ENCODE assay signal across 18 cellular contexts in genomic region chr7:157378390-157378789, GRCh38. TPM values are rescaled to one million over a fixed set of nuclear protein-coding genes. Genes with fewer than 3 reads are reported as not detected.
DNase-seq lines count a peak whose midpoint lies in the region; ATAC-seq, FAIRE-seq and TF ChIP-seq lines count a peak whose summit lies in the region.
"Had no signal": no experiment of that assay in that cellular context is flagged by ENCODE, and none has a peak within 500 bp of the region (broad histone marks: within the 10 kb centered on the region; RNA-seq: fewer than 3 reads in every experiment).

No MANE protein-coding gene starts in this region.

- H3K79me2 ChIP-seq in HepG2 (ENCODE audit: insufficient read depth, low read length) = peaks cover 51% of the 10 kb centered on the region

- no peak for TF ChIP-seq CTCF in HepG2 (CRISPR knock-in tag; IDR thresholded peaks at IDR 0.05)
- TF ChIP-seq CTCF in right lobe of liver (IDR thresholded peaks at IDR 0.05) = no peak
- no peak for TF ChIP-seq CTCF in HFFc6 (IDR thresholded peaks at IDR 0.05)
- no peak for TF ChIP-seq CTCF in endodermal cell (conservative IDR thresholded peaks at IDR 0.05)
- TF ChIP-seq CTCF in upper lobe of left lung (IDR thresholded peaks at IDR 0.05) = no peak
- TF ChIP-seq CTCF in GM10248 (IDR thresholded peaks at IDR 0.05; ENCODE audit: control extremely low read depth, extremely low read depth, low read depth, missing control alignments) = no peak

- no peak overlapping the region for H2AFZ ChIP-seq in HepG2 (ENCODE audit: low read length)

- no peak for FAIRE-seq in HepG2 (lab: Jason Lieb, UNC)
- FAIRE-seq: GM12892 had no signal

- H3K9me3 Mint-ChIP-seq in HFFc6 (no peaks in the 10 kb centered on the region), endodermal cell (no peaks in the 10 kb centered on the region)
- H3K9me3 Mint-ChIP-seq in activated CD4-positive, alpha-beta T cell treated with anti-CD3 and anti-CD28 coated beads, Interleukin-2, amount 10 ng/mL, durations not matched to agents 7 days and 5 days = no peaks in the 10 kb centered on the region

- BruUV-seq in HepG2 (replicated peaks; lab: Mats Ljungman, UMichigan) = no TSS peak

- CTCF ChIA-PET in HepG2 (lab: Yijun Ruan, JAX; ENCODE audit: low intra/inter-chr PET ratio, low total read pairs) = no interaction called here
- CTCF ChIA-PET in activated CD4-positive, alpha-beta T cell treated with anti-CD3 and anti-CD28 coated beads, Interleukin-2, amount 10 ng/mL, durations not matched to agents 7 days and 5 days (lab: Charles Lee) = interaction anchor here (1.2 kb wide), 1 partner anchor 8 kb away, joined by 3 read pairs; no protein-coding TSS in a partner anchor
- CTCF ChIA-PET in GM10248 (lab: Yijun Ruan, JAX) = interaction anchor here (1.0 to 1.8 kb wide), 4 partner anchors 10 to 33 kb away, joined by 3 to 19 read pairs (median 6); no protein-coding TSS in a partner anchor

- intact Hi-C loops in HepG2 (cut with micrococcal nuclease; ENCODE audit: unreplicated experiment) (no loop called here), right lobe of liver (cut with DNase I) (no loop called here)

- H3K4me3 Mint-ChIP-seq in HFFc6 (no peak overlapping the region), endodermal cell (no peak overlapping the region)
- H3K4me3 Mint-ChIP-seq in activated CD4-positive, alpha-beta T cell treated with anti-CD3 and anti-CD28 coated beads, Interleukin-2, amount 10 ng/mL, durations not matched to agents 7 days and 5 days = no peak overlapping the region
- H3K4me3 Mint-ChIP-seq: B cell had no signal

- no peak for TF ChIP-seq RAD21 in HepG2 (CRISPR knock-in tag; IDR thresholded peaks at IDR 0.05)

- H3K4me2 ChIP-seq in HepG2 (ENCODE audit: low read depth, low read length) = no peak overlapping the region

- no peaks in the 10 kb centered on the region for H3K27me3 ChIP-seq in HepG2 (ENCODE audit: control insufficient read depth in 1 of 2, insufficient read depth in 2 of 2, low read length in 2 of 2)
- no peaks in the 10 kb centered on the region for H3K27me3 ChIP-seq in right lobe of liver
- H3K27me3 ChIP-seq in endodermal cell (ENCODE audit: control insufficient read depth, insufficient read depth, low read length, poor library complexity, severe bottlenecking) = no peaks in the 10 kb centered on the region
- no peaks in the 10 kb centered on the region for H3K27me3 ChIP-seq in upper lobe of left lung
- H3K27me3 ChIP-seq: MG63 had no signal

- H3K36me3 Mint-ChIP-seq in HFFc6 (ENCODE audit: low read depth) (peaks cover 42% of the 10 kb centered on the region), endodermal cell (ENCODE audit: low read depth) (peaks cover 74% of the 10 kb centered on the region)
- H3K36me3 Mint-ChIP-seq in activated CD4-positive, alpha-beta T cell treated with anti-CD3 and anti-CD28 coated beads, Interleukin-2, amount 10 ng/mL, durations not matched to agents 7 days and 5 days (ENCODE audit: low read depth) = peaks cover 32% of the 10 kb centered on the region

- H3K9ac ChIP-seq in HepG2 (ENCODE audit: insufficient read depth, low read depth, low read length) = no peak overlapping the region
- H3K9ac ChIP-seq in endodermal cell (ENCODE audit: extremely low read depth, low read length, poor library complexity, severe bottlenecking) = no peak overlapping the region

- no peak for TF ChIP-seq EP300 in HepG2 (IDR thresholded peaks at IDR 0.05; ENCODE audit: low read depth in 2 of 2, low read length in 2 of 2)
- TF ChIP-seq EP300 in HepG2 (CRISPR knock-in tag; IDR thresholded peaks at IDR 0.05; ENCODE audit: borderline replicate concordance) = no peak
- TF ChIP-seq EP300 in upper lobe of left lung (IDR thresholded peaks at IDR 0.05) = no peak

- H3K4me1 ChIP-seq in HepG2 (ENCODE audit: insufficient read depth, low read length) (no peaks in the 10 kb centered on the region), right lobe of liver (peaks cover 0 to 4% (median 0%) of the 10 kb centered on the region in 4 donors), endodermal cell (ENCODE audit: control insufficient read depth, insufficient read depth, low read length) (peaks cover 7% of the 10 kb centered on the region), upper lobe of left lung (peaks cover 0 to 12% (median 8%) of the 10 kb centered on the region in 4 donors)

- H3K4me3 ChIP-seq in HepG2 (replicated peaks in 1 of 3; ENCODE audit: insufficient read depth in 1 of 3, low read depth in 2 of 3, low read length in 3 of 3) = no peak overlapping the region
- no peak overlapping the region for H3K4me3 ChIP-seq in right lobe of liver
- no peak overlapping the region for H3K4me3 ChIP-seq in endodermal cell (ENCODE audit: low read length)
- H3K4me3 ChIP-seq in upper lobe of left lung = no peak overlapping the region
- H3K4me3 ChIP-seq: MG63 had no signal

- DNase-seq in HepG2 (ENCODE audit: low spot score) (no peak), right lobe of liver (no peak), HFFc6 (no peak), endodermal cell (no peak), upper lobe of left lung (peak; percentile 13 to 38), occipital lobe (lab: John Stamatoyannopoulos, UW) (no peak), GM10248 (ENCODE audit: extremely low spot score) (no peak)
- DNase-seq in activated CD4-positive, alpha-beta T cell treated with anti-CD3 and anti-CD28 coated beads, Interleukin-2, amount 10 ng/mL, durations not matched to agents 7 days and 5 days = no peak
- DNase-seq: ACHN; CD8-positive, alpha-beta memory T cell; GF-D8; GOT3; Karpas-422; MG63; NCI-H1092; NCI-H510A treated with DMSO at 0.1 percent for 48 hours had no signal

- POLR2A ChIA-PET in HepG2 (lab: Yijun Ruan, JAX) = no interaction called here
- POLR2A ChIA-PET in activated CD4-positive, alpha-beta T cell treated with anti-CD3 and anti-CD28 coated beads, Interleukin-2, amount 10 ng/mL, durations not matched to agents 7 days and 5 days (lab: Charles Lee) = no interaction called here
- POLR2A ChIA-PET in GM10248 (lab: Yijun Ruan, JAX) = no interaction called here

- TF ChIP-seq POLR2A in HepG2 (IDR thresholded peaks at IDR 0.05; ENCODE audit: insufficient read depth in 1 of 2, low read depth in 2 of 2, low read length in 2 of 2) (no peak), right lobe of liver (IDR thresholded peaks at IDR 0.05) (no peak), upper lobe of left lung (IDR thresholded peaks at IDR 0.05) (no peak)

- ATAC-seq in HepG2 = no peak
- no peak for ATAC-seq in right lobe of liver
- no peak for ATAC-seq in upper lobe of left lung (ENCODE audit: low FRiP score in 2 of 2)

- in situ Hi-C loops in HepG2 (cut with HindIII; ENCODE audit: extremely low pct_ligation_motif_present, low pct_unique_long_range_greater_than_20kb) = no loop called here

- H3K9me3 ChIP-seq in HepG2 (ENCODE audit: low read length) (no peaks in the 10 kb centered on the region), right lobe of liver (no peaks in the 10 kb centered on the region), endodermal cell (ENCODE audit: control insufficient read depth, low read length) (no peaks in the 10 kb centered on the region), upper lobe of left lung (no peaks in the 10 kb centered on the region)
- H3K9me3 ChIP-seq: MG63 had no signal

- H3K27me3 Mint-ChIP-seq in HFFc6 (ENCODE audit: insufficient read depth) = peaks cover 7% of the 10 kb centered on the region; the same call in 1 of the 2 replicates
- no peaks in the 10 kb centered on the region for H3K27me3 Mint-ChIP-seq in endodermal cell (ENCODE audit: insufficient read depth)
- no peaks in the 10 kb centered on the region for H3K27me3 Mint-ChIP-seq in activated CD4-positive, alpha-beta T cell treated with anti-CD3 and anti-CD28 coated beads, Interleukin-2, amount 10 ng/mL, durations not matched to agents 7 days and 5 days
- H3K27me3 Mint-ChIP-seq: B cell had no signal

- 95% methylated on average over 16 of the region's 16 CpGs for WGBS in HepG2 (ENCODE audit: low lambda C conversion rate)
- 88% methylated on average over 11 of the region's 16 CpGs for WGBS in right lobe of liver (ENCODE audit: insufficient coverage, low coverage, low lambda C conversion rate, missing lambda C conversion rate)
- WGBS in endodermal cell (ENCODE audit: insufficient coverage in 1 of 2, insufficient read length in 1 of 2), 2 experiments = 97 to 98% methylated on average over 6 to 16 of the region's 16 CpGs
- WGBS in upper lobe of left lung, 2 donors = 92% methylated on average over 16 of the region's 16 CpGs

- no peak overlapping the region for H3K27ac ChIP-seq in HepG2 (ENCODE audit: extremely low read length, insufficient read depth, low read length)
- H3K27ac ChIP-seq in right lobe of liver = no peak overlapping the region
- H3K27ac ChIP-seq in endodermal cell (ENCODE audit: low read depth, low read length) = no peak overlapping the region
- no peak overlapping the region for H3K27ac ChIP-seq in upper lobe of left lung

- H3K36me3 ChIP-seq in HepG2 (replicated peaks in 1 of 2; ENCODE audit: control insufficient read depth in 1 of 2, insufficient read depth in 2 of 2, low read length in 2 of 2) (peaks cover 14 to 67% of the 10 kb centered on the region in 2 experiments), right lobe of liver (peaks cover 0 to 15% (median under 1%) of the 10 kb centered on the region in 4 donors), endodermal cell (ENCODE audit: control insufficient read depth, insufficient read depth, low read length) (peaks cover 75% of the 10 kb centered on the region), upper lobe of left lung (peaks cover 0 to 29% (median 23%) of the 10 kb centered on the region in 4 donors)

- H3K27ac Mint-ChIP-seq in HFFc6 = 0 out of 2 replicates have a peak overlapping the region, but pooled peaks have one; percentile 40
- H3K27ac Mint-ChIP-seq in endodermal cell = peak overlapping the region; percentile 14
- no peak overlapping the region for H3K27ac Mint-ChIP-seq in activated CD4-positive, alpha-beta T cell treated with anti-CD3 and anti-CD28 coated beads, Interleukin-2, amount 10 ng/mL, durations not matched to agents 7 days and 5 days
- H3K27ac Mint-ChIP-seq: B cell had no signal

- H3K4me1 Mint-ChIP-seq in HFFc6 (ENCODE audit: low read depth) = peaks cover 17% of the 10 kb centered on the region; the same call in 1 of the 2 replicates
- H3K4me1 Mint-ChIP-seq in endodermal cell = peaks cover 28% of the 10 kb centered on the region
- peaks cover 43% of the 10 kb centered on the region for H3K4me1 Mint-ChIP-seq in activated CD4-positive, alpha-beta T cell treated with anti-CD3 and anti-CD28 coated beads, Interleukin-2, amount 10 ng/mL, durations not matched to agents 7 days and 5 days

- peaks cover 33% of the 10 kb centered on the region for H4K20me1 ChIP-seq in HepG2 (ENCODE audit: insufficient read depth, low read length)

RNA-seq across cellular contexts. Expression of gene DNAJB6, which starts 41.6 kb away (rescaled TPM):
- total RNA-seq in HepG2 (2016; rRNA removed; fragmentation: Illumina TruSeq; extraction: Trizol) = 53.9 and 72.9 TPM in 2 replicates
- total RNA-seq in HepG2 (2016; cell fraction: cytosol; rRNA removed; fragmentation: Illumina TruSeq; extraction: Trizol; ENCODE audit: low read depth) = 51.7 and 58.5 TPM in 2 replicates
- 57.3 and 66.0 TPM in 2 replicates for total RNA-seq in HepG2 (2016; cell fraction: insoluble cytoplasmic fraction; rRNA removed; fragmentation: Illumina TruSeq; extraction: Trizol)
- 37.1 and 38.2 TPM in 2 replicates for total RNA-seq in HepG2 (2016; cell fraction: membrane; rRNA removed; fragmentation: Illumina TruSeq; extraction: Trizol)
- total RNA-seq in HepG2 (2016; cell fraction: nucleus; rRNA removed; fragmentation: Illumina TruSeq; extraction: Trizol) = 31.6 and 33.1 TPM in 2 replicates
- polyA plus RNA-seq in HepG2 (2011; rRNA removed) = 27.1 and 29.9 TPM in 2 replicates
- polyA plus RNA-seq in HepG2 (2011; cell fraction: cytosol; rRNA removed) = 14.8 and 23.9 TPM in 2 replicates
- polyA plus RNA-seq in HepG2 (2011; cell fraction: nucleus; rRNA removed) = 22.1 and 25.2 TPM in 2 replicates
- 61.9 and 67.0 TPM in 2 replicates for polyA plus RNA-seq in HepG2 (2012)
- polyA plus RNA-seq in HepG2 (2016; cell fraction: cytosol; fragmentation: Illumina TruSeq; extraction: Trizol; ENCODE audit: low read depth) = 15.6 and 19.2 TPM in 2 replicates
- 96.0 and 98.3 TPM in 2 replicates for polyA plus RNA-seq in HepG2 (2016; cell fraction: insoluble cytoplasmic fraction; fragmentation: Illumina TruSeq; extraction: Trizol; ENCODE audit: low read depth)
- polyA plus RNA-seq in HepG2 (2016; cell fraction: membrane; fragmentation: Illumina TruSeq; extraction: Trizol; ENCODE audit: low read depth) = 29.1 and 33.0 TPM in 2 replicates
- polyA plus RNA-seq in HepG2 (2016; cell fraction: nucleus; fragmentation: Illumina TruSeq; extraction: Trizol; ENCODE audit: insufficient read depth, low read depth) = 55.8 and 62.6 TPM in 2 replicates
- polyA minus RNA-seq in HepG2 (2011; rRNA and poly(A)+ RNA removed; ENCODE audit: low replicate concordance) = 18.1 and 22.3 TPM in 2 replicates
- 25.6 and 28.2 TPM in 2 replicates for polyA minus RNA-seq in HepG2 (2011; cell fraction: cytosol; rRNA and poly(A)+ RNA removed)
- 43.9 and 51.2 TPM in 2 replicates for polyA minus RNA-seq in HepG2 (2011; cell fraction: nucleus; rRNA and poly(A)+ RNA removed)
- total RNA-seq in right lobe of liver = 10 to 100 TPM; 24.5 to 38.0 (median 35.2) TPM
- total RNA-seq in HFFc6 (2021; fragmentation: NEBNext Ultra II Directional; extraction: Animal tissue kit (Norgen Biotek cat#: 25700)) = 100 to 1,000 TPM; 135 to 204 (median 163) TPM
- total RNA-seq in endodermal cell = 100 to 1,000 TPM; 126 to 174 TPM
- polyA plus RNA-seq in endodermal cell (2013, experiment 1 of 2) = 121 TPM
- polyA plus RNA-seq in endodermal cell (2013, experiment 2 of 2) = 112 TPM
- 10 to 100 TPM; 64.1 to 99.6 (median 83.0) TPM for total RNA-seq in upper lobe of left lung
- 10 to 100 TPM; 67.8 to 68.9 TPM for total RNA-seq in activated CD4-positive, alpha-beta T cell treated with anti-CD3 and anti-CD28 coated beads, Interleukin-2, amount 10 ng/mL, durations not matched to agents 7 days and 5 days
- total RNA-seq in occipital lobe = 179 TPM

Comparison
In these comparisons a context has a peak if more than half of its experiments do, and no peak if none do; other contexts are left out.
1. DNase-seq: peak in upper lobe of left lung (2 of 2); none in HepG2 (single experiment), right lobe of liver (0 of 3), HFFc6 (single experiment), endodermal cell (single experiment), activated CD4-positive, alpha-beta T cell treated with anti-CD3 and anti-CD28 coated beads, Interleukin-2, amount 10 ng/mL, durations not matched to agents 7 days and 5 days (single experiment), occipital lobe (single experiment) and GM10248 (single experiment).